ENCODE assay signal across 1 cellular context in genomic region chr13:34412295-34412694, GRCh38.
TF ChIP-seq lines count a peak whose summit lies in the region.

No MANE protein-coding gene starts in this region.

TF ChIP-seq in GM23338, 12 proteins besides CTCF, POLR2A, EP300 and RAD21 (continued from another document):
- TF ChIP-seq, protein P1, sequence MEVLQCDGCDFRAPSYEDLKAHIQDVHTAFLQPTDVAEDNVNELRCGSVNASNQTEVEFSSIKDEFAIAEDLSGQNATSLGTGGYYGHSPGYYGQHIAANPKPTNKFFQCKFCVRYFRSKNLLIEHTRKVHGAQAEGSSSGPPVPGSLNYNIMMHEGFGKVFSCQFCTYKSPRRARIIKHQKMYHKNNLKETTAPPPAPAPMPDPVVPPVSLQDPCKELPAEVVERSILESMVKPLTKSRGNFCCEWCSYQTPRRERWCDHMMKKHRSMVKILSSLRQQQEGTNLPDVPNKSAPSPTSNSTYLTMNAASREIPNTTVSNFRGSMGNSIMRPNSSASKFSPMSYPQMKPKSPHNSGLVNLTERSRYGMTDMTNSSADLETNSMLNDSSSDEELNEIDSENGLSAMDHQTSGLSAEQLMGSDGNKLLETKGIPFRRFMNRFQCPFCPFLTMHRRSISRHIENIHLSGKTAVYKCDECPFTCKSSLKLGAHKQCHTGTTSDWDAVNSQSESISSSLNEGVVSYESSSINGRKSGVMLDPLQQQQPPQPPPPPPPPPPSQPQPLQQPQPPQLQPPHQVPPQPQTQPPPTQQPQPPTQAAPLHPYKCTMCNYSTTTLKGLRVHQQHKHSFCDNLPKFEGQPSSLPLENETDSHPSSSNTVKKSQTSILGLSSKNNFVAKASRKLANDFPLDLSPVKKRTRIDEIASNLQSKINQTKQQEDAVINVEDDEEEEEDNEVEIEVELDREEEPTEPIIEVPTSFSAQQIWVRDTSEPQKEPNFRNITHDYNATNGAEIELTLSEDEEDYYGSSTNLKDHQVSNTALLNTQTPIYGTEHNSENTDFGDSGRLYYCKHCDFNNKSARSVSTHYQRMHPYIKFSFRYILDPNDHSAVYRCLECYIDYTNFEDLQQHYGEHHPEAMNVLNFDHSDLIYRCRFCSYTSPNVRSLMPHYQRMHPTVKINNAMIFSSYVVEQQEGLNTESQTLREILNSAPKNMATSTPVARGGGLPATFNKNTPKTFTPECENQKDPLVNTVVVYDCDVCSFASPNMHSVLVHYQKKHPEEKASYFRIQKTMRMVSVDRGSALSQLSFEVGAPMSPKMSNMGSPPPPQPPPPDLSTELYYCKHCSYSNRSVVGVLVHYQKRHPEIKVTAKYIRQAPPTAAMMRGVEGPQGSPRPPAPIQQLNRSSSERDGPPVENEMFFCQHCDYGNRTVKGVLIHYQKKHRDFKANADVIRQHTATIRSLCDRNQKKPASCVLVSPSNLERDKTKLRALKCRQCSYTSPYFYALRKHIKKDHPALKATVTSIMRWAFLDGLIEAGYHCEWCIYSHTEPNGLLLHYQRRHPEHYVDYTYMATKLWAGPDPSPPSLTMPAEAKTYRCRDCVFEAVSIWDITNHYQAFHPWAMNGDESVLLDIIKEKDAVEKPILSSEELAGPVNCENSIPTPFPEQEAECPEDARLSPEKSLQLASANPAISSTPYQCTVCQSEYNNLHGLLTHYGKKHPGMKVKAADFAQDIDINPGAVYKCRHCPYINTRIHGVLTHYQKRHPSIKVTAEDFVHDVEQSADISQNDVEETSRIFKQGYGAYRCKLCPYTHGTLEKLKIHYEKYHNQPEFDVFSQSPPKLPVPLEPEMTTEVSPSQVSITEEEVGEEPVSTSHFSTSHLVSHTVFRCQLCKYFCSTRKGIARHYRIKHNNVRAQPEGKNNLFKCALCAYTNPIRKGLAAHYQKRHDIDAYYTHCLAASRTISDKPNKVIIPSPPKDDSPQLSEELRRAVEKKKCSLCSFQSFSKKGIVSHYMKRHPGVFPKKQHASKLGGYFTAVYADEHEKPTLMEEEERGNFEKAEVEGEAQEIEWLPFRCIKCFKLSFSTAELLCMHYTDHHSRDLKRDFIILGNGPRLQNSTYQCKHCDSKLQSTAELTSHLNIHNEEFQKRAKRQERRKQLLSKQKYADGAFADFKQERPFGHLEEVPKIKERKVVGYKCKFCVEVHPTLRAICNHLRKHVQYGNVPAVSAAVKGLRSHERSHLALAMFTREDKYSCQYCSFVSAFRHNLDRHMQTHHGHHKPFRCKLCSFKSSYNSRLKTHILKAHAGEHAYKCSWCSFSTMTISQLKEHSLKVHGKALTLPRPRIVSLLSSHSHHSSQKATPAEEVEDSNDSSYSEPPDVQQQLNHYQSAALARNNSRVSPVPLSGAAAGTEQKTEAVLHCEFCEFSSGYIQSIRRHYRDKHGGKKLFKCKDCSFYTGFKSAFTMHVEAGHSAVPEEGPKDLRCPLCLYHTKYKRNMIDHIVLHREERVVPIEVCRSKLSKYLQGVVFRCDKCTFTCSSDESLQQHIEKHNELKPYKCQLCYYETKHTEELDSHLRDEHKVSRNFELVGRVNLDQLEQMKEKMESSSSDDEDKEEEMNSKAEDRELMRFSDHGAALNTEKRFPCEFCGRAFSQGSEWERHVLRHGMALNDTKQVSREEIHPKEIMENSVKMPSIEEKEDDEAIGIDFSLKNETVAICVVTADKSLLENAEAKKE (CRISPR knock-in tag; IDR thresholded peaks at IDR 0.05), result no peak
- no peak for TF ChIP-seq JUNB (IDR thresholded peaks at IDR 0.05; ENCODE audit: unreplicated experiment)
- TF ChIP-seq POLR2AphosphoS5 (IDR thresholded peaks at IDR 0.05; ENCODE audit: low read depth), result no peak
- TF ChIP-seq CREB1 (CRISPR knock-in tag; IDR thresholded peaks at IDR 0.05; ENCODE audit: low read depth), result no peak
- no peak for TF ChIP-seq EZH2phosphoT487 (IDR thresholded peaks at IDR 0.05; ENCODE audit: unreplicated experiment)
- no peak for TF ChIP-seq ZNF114 (CRISPR knock-in tag; IDR thresholded peaks at IDR 0.05)
- no peak for TF ChIP-seq EZH2 (IDR thresholded peaks at IDR 0.05; ENCODE audit: low read depth, unreplicated experiment)
- no peak for TF ChIP-seq NANOG (IDR thresholded peaks at IDR 0.05; ENCODE audit: borderline replicate concordance)
- TF ChIP-seq, protein P2, sequence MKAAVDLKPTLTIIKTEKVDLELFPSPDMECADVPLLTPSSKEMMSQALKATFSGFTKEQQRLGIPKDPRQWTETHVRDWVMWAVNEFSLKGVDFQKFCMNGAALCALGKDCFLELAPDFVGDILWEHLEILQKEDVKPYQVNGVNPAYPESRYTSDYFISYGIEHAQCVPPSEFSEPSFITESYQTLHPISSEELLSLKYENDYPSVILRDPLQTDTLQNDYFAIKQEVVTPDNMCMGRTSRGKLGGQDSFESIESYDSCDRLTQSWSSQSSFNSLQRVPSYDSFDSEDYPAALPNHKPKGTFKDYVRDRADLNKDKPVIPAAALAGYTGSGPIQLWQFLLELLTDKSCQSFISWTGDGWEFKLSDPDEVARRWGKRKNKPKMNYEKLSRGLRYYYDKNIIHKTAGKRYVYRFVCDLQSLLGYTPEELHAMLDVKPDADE (IDR thresholded peaks at IDR 0.05), result no peak
